ENCODE assay signal across 1 cellular context in the genomic region with DNA sequence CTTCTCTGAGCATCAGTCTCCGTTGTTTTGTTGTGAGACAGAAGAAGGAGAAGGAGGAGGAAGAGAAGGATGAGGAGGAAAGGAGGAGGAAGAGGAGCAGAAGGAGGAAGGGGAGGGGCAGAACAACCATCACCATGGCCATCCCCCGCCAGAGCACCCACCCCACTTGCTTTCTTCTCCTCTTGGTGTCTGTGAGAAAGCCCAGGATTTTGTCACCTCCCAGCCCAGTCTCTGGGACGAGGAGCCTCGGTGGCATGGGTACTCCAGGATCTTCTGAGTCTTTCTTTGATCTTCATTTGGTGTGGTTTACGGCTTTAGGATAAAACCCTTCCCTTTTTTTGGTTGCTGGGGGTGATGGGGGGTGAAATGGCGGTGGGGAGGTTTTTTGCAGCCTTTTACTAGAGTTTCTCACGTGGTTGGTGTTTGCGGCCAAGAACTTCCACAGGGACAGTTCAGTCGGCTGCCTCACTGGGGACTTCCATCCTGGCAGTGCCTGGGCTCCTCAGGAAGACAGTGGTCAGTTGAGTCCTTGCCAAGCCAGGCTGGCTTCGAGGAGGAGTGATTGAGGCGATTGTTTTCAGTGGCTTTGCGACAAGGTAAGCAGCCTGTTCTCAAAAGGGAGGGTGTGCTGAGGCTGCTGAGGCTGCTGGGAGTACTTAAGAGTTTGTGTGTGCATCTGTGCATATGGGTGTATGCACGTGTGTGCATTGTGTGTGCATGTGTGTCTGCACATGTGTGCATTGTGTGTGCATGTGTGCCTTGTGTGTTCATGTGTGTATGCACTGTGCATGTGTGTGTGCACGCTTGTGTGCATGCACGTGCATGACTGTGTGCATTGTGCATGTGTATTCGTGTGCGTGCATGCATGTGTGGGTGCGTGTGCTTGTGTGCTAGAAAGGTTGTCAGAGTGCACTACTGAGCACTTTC.
A peak's percentile ranks its signal among the peaks of the same experiment; 100 is the strongest.
TF ChIP-seq lines count a peak whose summit lies in the region.

No MANE protein-coding gene starts in this region.

TF ChIP-seq in HepG2, 621 proteins besides CTCF, POLR2A, EP300 and RAD21:
- TF ChIP-seq, protein P1, sequence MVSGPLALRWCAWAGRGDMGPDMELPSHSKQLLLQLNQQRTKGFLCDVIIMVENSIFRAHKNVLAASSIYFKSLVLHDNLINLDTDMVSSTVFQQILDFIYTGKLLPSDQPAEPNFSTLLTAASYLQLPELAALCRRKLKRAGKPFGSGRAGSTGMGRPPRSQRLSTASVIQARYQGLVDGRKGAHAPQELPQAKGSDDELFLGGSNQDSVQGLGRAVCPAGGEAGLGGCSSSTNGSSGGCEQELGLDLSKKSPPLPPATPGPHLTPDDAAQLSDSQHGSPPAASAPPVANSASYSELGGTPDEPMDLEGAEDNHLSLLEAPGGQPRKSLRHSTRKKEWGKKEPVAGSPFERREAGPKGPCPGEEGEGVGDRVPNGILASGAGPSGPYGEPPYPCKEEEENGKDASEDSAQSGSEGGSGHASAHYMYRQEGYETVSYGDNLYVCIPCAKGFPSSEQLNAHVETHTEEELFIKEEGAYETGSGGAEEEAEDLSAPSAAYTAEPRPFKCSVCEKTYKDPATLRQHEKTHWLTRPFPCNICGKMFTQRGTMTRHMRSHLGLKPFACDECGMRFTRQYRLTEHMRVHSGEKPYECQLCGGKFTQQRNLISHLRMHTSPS (CRISPR knock-in tag; IDR thresholded peaks at IDR 0.05; ENCODE audit: low read depth) = no peak
- TF ChIP-seq, protein P2, sequence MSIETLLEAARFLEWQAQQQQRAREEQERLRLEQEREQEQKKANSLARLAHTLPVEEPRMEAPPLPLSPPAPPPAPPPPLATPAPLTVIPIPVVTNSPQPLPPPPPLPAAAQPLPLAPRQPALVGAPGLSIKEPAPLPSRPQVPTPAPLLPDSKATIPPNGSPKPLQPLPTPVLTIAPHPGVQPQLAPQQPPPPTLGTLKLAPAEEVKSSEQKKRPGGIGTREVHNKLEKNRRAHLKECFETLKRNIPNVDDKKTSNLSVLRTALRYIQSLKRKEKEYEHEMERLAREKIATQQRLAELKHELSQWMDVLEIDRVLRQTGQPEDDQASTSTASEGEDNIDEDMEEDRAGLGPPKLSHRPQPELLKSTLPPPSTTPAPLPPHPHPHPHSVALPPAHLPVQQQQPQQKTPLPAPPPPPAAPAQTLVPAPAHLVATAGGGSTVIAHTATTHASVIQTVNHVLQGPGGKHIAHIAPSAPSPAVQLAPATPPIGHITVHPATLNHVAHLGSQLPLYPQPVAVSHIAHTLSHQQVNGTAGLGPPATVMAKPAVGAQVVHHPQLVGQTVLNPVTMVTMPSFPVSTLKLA (IDR thresholded peaks at IDR 0.05) = peak; percentile 98
- no peak for TF ChIP-seq SPEN (CRISPR knock-in tag; IDR thresholded peaks at IDR 0.05; ENCODE audit: low read depth)
- no peak for TF ChIP-seq CBFB (CRISPR knock-in tag; IDR thresholded peaks at IDR 0.05)
